29 cellular contexts compared by ENCODE assay signal in genomic region chr1:118937413-118937812, GRCh38. TPM values are rescaled to one million over a fixed set of nuclear protein-coding genes. Genes with fewer than 3 reads are reported as not detected.
"Had no signal": no experiment of that assay in that cellular context is flagged by ENCODE, and none has a peak within 500 bp of the region (broad histone marks: within the 10 kb centered on the region; RNA-seq: fewer than 3 reads in every experiment).

No MANE protein-coding gene starts in this region.

- FAIRE-seq: urothelium cell line had no signal

- H3K4me3 Mint-ChIP-seq: stimulated activated effector memory CD8-positive, alpha-beta T cell treated with anti-CD3 and anti-CD28 coated beads, Interleukin-12 subunit alpha, Interleukin-12 subunit beta, amount 100 ng/mL, for 72 hours; stimulated activated memory B cell treated with anti-CD40 and anti-IgM and Interleukin-4, amounts not matched to agents 10 μg/mL and 1 μg/mL and 100 μg/mL, for 72 hours; stimulated activated naive B cell treated with anti-CD40 and anti-IgM and Interleukin-4, amounts not matched to agents 10 μg/mL and 1 μg/mL and 100 μg/mL, for 72 hours; stimulated activated naive CD8-positive, alpha-beta T cell treated with anti-CD3 and anti-CD28 coated beads, Interleukin-15, amount 100 ng/mL, for 72 hours; stimulated activated naive CD8-positive, alpha-beta T cell treated with anti-CD3 and anti-CD28 coated beads, Interleukin-15, Interleukin-2, amounts not matched to agents 100 ng/mL and 50 ng/mL, for 24 hours; type B pancreatic cell had no signal

- ATAC-seq: stimulated activated effector memory CD8-positive, alpha-beta T cell treated with anti-CD3 and anti-CD28 coated beads, Interleukin-12 subunit alpha, Interleukin-12 subunit beta, amount 100 ng/mL, for 72 hours; stimulated activated memory B cell treated with anti-CD40 and anti-IgM and Interleukin-4, amounts not matched to agents 10 μg/mL and 1 μg/mL and 100 μg/mL, for 72 hours; stimulated activated naive B cell treated with anti-CD40 and anti-IgM and Interleukin-4, amounts not matched to agents 10 μg/mL and 1 μg/mL and 100 μg/mL, for 72 hours; stimulated activated naive CD8-positive, alpha-beta T cell treated with anti-CD3 and anti-CD28 coated beads, Interleukin-15, amount 100 ng/mL, for 72 hours; stimulated activated naive CD8-positive, alpha-beta T cell treated with anti-CD3 and anti-CD28 coated beads, Interleukin-15, Interleukin-2, amounts not matched to agents 100 U/mL and 50 U/mL, for 24 hours; upper lobe of right lung had no signal

- H3K27ac ChIP-seq: stomach, suprapubic skin, testis, thoracic aorta, thyroid gland, tibial artery, tibial nerve, transverse colon, upper lobe of left lung, upper lobe of right lung, uterus, vagina had no signal

- H3K27me3 ChIP-seq: stomach, suprapubic skin, testis, thyroid gland, tibial artery, tibial nerve, transverse colon, upper lobe of left lung, upper lobe of right lung, uterus, vagina had no signal

- H3K27ac Mint-ChIP-seq: stimulated activated effector memory CD8-positive, alpha-beta T cell treated with anti-CD3 and anti-CD28 coated beads, Interleukin-12 subunit alpha, Interleukin-12 subunit beta, amount 100 ng/mL, for 72 hours; stimulated activated memory B cell treated with anti-CD40 and anti-IgM and Interleukin-4, amounts not matched to agents 10 μg/mL and 1 μg/mL and 100 μg/mL, for 72 hours; stimulated activated naive B cell treated with anti-CD40 and anti-IgM and Interleukin-4, amounts not matched to agents 10 μg/mL and 1 μg/mL and 100 μg/mL, for 72 hours; stimulated activated naive CD8-positive, alpha-beta T cell treated with anti-CD3 and anti-CD28 coated beads, Interleukin-15, amount 100 ng/mL, for 72 hours; stimulated activated naive CD8-positive, alpha-beta T cell treated with anti-CD3 and anti-CD28 coated beads, Interleukin-15, Interleukin-2, amounts not matched to agents 100 ng/mL and 50 ng/mL, for 24 hours; type B pancreatic cell had no signal

- H3K36me3 ChIP-seq: stomach, suprapubic skin, thoracic aorta, thyroid gland, tibial artery, tibial nerve, transverse colon, upper lobe of left lung, upper lobe of right lung, uterus, vagina had no signal

- H3K9me3 ChIP-seq: stomach, suprapubic skin, testis, thoracic aorta, thyroid gland, tibial artery, tibial nerve, transverse colon, upper lobe of left lung, upper lobe of right lung, uterus, vagina had no signal

- H3K4me3 ChIP-seq: stomach, suprapubic skin, testis, thoracic aorta, thyroid gland, tibial artery, tibial nerve, transverse colon, upper lobe of left lung, upper lobe of right lung, uterus, vagina had no signal

- H3K9me3 Mint-ChIP-seq: stimulated activated effector memory CD8-positive, alpha-beta T cell treated with anti-CD3 and anti-CD28 coated beads, Interleukin-12 subunit alpha, Interleukin-12 subunit beta, amount 100 ng/mL, for 72 hours; stimulated activated memory B cell treated with anti-CD40 and anti-IgM and Interleukin-4, amounts not matched to agents 10 μg/mL and 1 μg/mL and 100 μg/mL, for 72 hours; stimulated activated naive B cell treated with anti-CD40 and anti-IgM and Interleukin-4, amounts not matched to agents 10 μg/mL and 1 μg/mL and 100 μg/mL, for 72 hours; type B pancreatic cell had no signal

- H3K4me1 Mint-ChIP-seq: stimulated activated effector memory CD8-positive, alpha-beta T cell treated with anti-CD3 and anti-CD28 coated beads, Interleukin-12 subunit alpha, Interleukin-12 subunit beta, amount 100 ng/mL, for 72 hours; stimulated activated memory B cell treated with anti-CD40 and anti-IgM and Interleukin-4, amounts not matched to agents 10 μg/mL and 1 μg/mL and 100 μg/mL, for 72 hours; stimulated activated naive B cell treated with anti-CD40 and anti-IgM and Interleukin-4, amounts not matched to agents 10 μg/mL and 1 μg/mL and 100 μg/mL, for 72 hours; stimulated activated naive CD8-positive, alpha-beta T cell treated with anti-CD3 and anti-CD28 coated beads, Interleukin-15, amount 100 ng/mL, for 72 hours had no signal

- H3K36me3 Mint-ChIP-seq: stimulated activated effector memory CD8-positive, alpha-beta T cell treated with anti-CD3 and anti-CD28 coated beads, Interleukin-12 subunit alpha, Interleukin-12 subunit beta, amount 100 ng/mL, for 72 hours; stimulated activated memory B cell treated with anti-CD40 and anti-IgM and Interleukin-4, amounts not matched to agents 10 μg/mL and 1 μg/mL and 100 μg/mL, for 72 hours; stimulated activated naive B cell treated with anti-CD40 and anti-IgM and Interleukin-4, amounts not matched to agents 10 μg/mL and 1 μg/mL and 100 μg/mL, for 72 hours; type B pancreatic cell had no signal

- DNase-seq: stimulated activated CD4-positive, alpha-beta T cell treated with anti-CD3 and anti-CD28 coated beads, Interleukin-2, amount 100 ng/mL, for 24 hours; stimulated activated CD4-positive, alpha-beta T cell treated with anti-CD3 and anti-CD28 coated beads, Interleukin-2, amount 100 ng/mL, for 48 hours; stimulated activated CD4-positive, alpha-beta T cell treated with anti-CD3 and anti-CD28 coated beads, Interleukin-4, amount 100 ng/mL, for 1 hour; stimulated activated CD4-positive, alpha-beta T cell treated with anti-CD3 and anti-CD28 coated beads, Interleukin-4, amount 100 ng/mL, for 24 hours; stimulated activated CD8-positive, alpha-beta memory T cell treated with anti-CD3 and anti-CD28 coated beads, Interleukin-4, amount 100 ng/mL, for 48 hours; stimulated activated naive B cell treated with anti-CD40 and anti-IgM and Interleukin-4, amounts not matched to agents 10 μg/mL and 1 μg/mL and 100 μg/mL, for 72 hours; stimulated activated naive CD4-positive, alpha-beta T cell; stimulated activated naive CD4-positive, alpha-beta T cell treated with Interleukin-2 at 50 U/mL for 16 hours; stimulated activated naive CD8-positive, alpha-beta T cell treated with anti-CD3 and anti-CD28 coated beads, Interleukin-15, amount 100 ng/mL, for 72 hours; stimulated activated naive CD8-positive, alpha-beta T cell treated with anti-CD3 and anti-CD28 coated beads, Interleukin-15, Interleukin-2, amounts not matched to agents 100 U/mL and 50 U/mL, for 24 hours; stomach; substantia nigra; testis; thyroid gland; tibial artery; transverse colon; upper lobe of left lung; upper lobe of right lung; uterus had no signal

- H3K4me1 ChIP-seq: stomach, testis, thyroid gland, tibial nerve, transverse colon, upper lobe of left lung, upper lobe of right lung, uterus, vagina had no signal

- H3K27me3 Mint-ChIP-seq: stimulated activated memory B cell treated with anti-CD40 and anti-IgM and Interleukin-4, amounts not matched to agents 10 μg/mL and 1 μg/mL and 100 μg/mL, for 72 hours; stimulated activated naive CD8-positive, alpha-beta T cell treated with anti-CD3 and anti-CD28 coated beads, Interleukin-15, amount 100 ng/mL, for 72 hours; stimulated activated naive CD8-positive, alpha-beta T cell treated with anti-CD3 and anti-CD28 coated beads, Interleukin-15, Interleukin-2, amounts not matched to agents 100 ng/mL and 50 ng/mL, for 24 hours had no signal

RNA-seq across cellular contexts. Expression of gene TBX15, which starts 50.7 kb away (rescaled TPM):
- total RNA-seq: ureter had no signal
